In genomic region chr10:34981834-34982233, GRCh38 we compare ENCODE assay signal across 3 cellular contexts.
TF ChIP-seq lines count a peak whose summit lies in the region.

No MANE protein-coding gene starts in this region.

TF ChIP-seq in A549, 52 proteins besides CTCF, POLR2A, EP300 and RAD21:
- TF ChIP-seq FOSL2 (IDR thresholded peaks at IDR 0.05) (no peak), FOSL2 (CRISPR knock-in tag; IDR thresholded peaks at IDR 0.05) (no peak), MAFK (IDR thresholded peaks at IDR 0.05; ENCODE audit: partially characterized antibody) (peak; percentile 77), NFE2L2 (conservative IDR thresholded peaks at IDR 0.05; ENCODE audit: low read length) (peak; percentile 73)

TF ChIP-seq in IMR-90, 13 proteins besides CTCF, POLR2A, EP300 and RAD21:
- TF ChIP-seq MAFK (IDR thresholded peaks at IDR 0.05; ENCODE audit: low read depth, low read length) (peak; percentile 23; the same call in 1 of the 2 replicates), FOS (IDR thresholded peaks at IDR 0.05; ENCODE audit: low read depth, low read length) (no peak), NFE2L2 (IDR thresholded peaks at IDR 0.05; ENCODE audit: low read depth, low read length) (peak; percentile 84)
TF ChIP-seq in IMR-90: peak in this region for 2.

TF ChIP-seq in H1, 55 proteins besides CTCF, POLR2A, EP300 and RAD21:
- TF ChIP-seq SAP30 (IDR thresholded peaks at IDR 0.05; ENCODE audit: insufficient read depth, insufficient replicate concordance, low read length): no peak
- 0 out of 2 replicates have a peak, but pooled peaks have one; percentile 6 for TF ChIP-seq BACH1 (IDR thresholded peaks at IDR 0.05; ENCODE audit: low read length)
